16 cellular contexts compared by ENCODE assay signal in the genomic region with DNA sequence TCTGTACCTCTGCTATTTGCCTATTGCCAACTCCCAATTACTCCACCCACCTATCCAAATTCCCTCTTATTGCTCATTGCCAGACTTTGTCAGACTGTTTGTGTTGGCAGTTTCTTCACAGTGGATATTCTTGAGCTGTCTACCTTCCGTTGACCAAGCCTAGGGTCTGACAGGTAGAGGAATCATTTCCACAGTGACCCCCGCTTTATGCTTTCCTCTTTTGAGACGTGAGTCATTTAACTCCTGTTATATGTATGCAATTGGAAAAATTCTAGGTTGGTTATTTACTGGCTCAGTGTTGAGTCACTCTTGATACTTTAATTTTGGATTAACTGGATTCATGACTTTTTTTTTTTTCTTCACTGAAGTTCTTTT.
A peak's percentile ranks its signal among the peaks of the same experiment; 100 is the strongest.
DNase-seq lines count a peak whose midpoint lies in the region; ATAC-seq and TF ChIP-seq lines count a peak whose summit lies in the region.
"Had no signal": no experiment of that assay in that cellular context is flagged by ENCODE, and none has a peak within 500 bp of the region (broad histone marks: within the 10 kb centered on the region; RNA-seq: fewer than 3 reads in every experiment).

No MANE protein-coding gene starts in this region.

- H3K4me3 ChIP-seq in IMR-90 (ENCODE audit: insufficient read depth, low read depth, low read length): no peak overlapping the region
- H3K4me3 ChIP-seq: psoas muscle had no signal

- no peak for TF ChIP-seq CTCF in IMR-90 (conservative IDR thresholded peaks at IDR 0.05; ENCODE audit: low read depth, low read length)

- H4K5ac ChIP-seq in IMR-90 (ENCODE audit: low read depth, low read length): peak overlapping the region; percentile 82; the same call in 1 of the 2 replicates

- H2BK5ac ChIP-seq in IMR-90 (ENCODE audit: low read depth, low read length, poor library complexity, severe bottlenecking): peak overlapping the region; percentile 63

- no peak for TF ChIP-seq POLR2A in IMR-90 (IDR thresholded peaks at IDR 0.05; ENCODE audit: low read depth, low read length)

- no peaks in the 10 kb centered on the region for H3K9me3 ChIP-seq in IMR-90 (ENCODE audit: control insufficient read depth, insufficient read depth, low read length)
- H3K9me3 ChIP-seq: psoas muscle had no signal

- no peak overlapping the region for H3K9ac ChIP-seq in IMR-90 (ENCODE audit: low read depth, low read length)

- H3K4me2 ChIP-seq in IMR-90 (ENCODE audit: low read depth, low read length): peak overlapping the region; percentile 66; the same call in 1 of the 2 replicates

- no peak overlapping the region for H3K23ac ChIP-seq in IMR-90 (ENCODE audit: low read depth, low read length)

- in situ Hi-C loops in IMR-90 (cut with MboI; ENCODE audit: low sequenced_read_pairs): no loop called here

- H3K27ac ChIP-seq in IMR-90 (ENCODE audit: insufficient read depth, low read length): peak overlapping the region; percentile 72
- H3K27ac ChIP-seq: psoas muscle had no signal

- dilution Hi-C loops in IMR-90 (cut with HindIII; ENCODE audit: low sequenced_read_pairs, unreplicated experiment): no loop called here

- H4K20me1 ChIP-seq in IMR-90 (ENCODE audit: insufficient read depth, low read length): no peaks in the 10 kb centered on the region

- no TSS peak for BruUV-seq in IMR-90 (replicated peaks; lab: Mats Ljungman, UMichigan)

- POLR2A ChIA-PET in IMR-90 (lab: Charles Lee; ENCODE audit: unreplicated experiment): no interaction called here

- H3K27me3 ChIP-seq in IMR-90 (ENCODE audit: control insufficient read depth, insufficient read depth, low read length): no peaks in the 10 kb centered on the region

- CTCF ChIA-PET in IMR-90 (lab: Yijun Ruan, JAX): no interaction called here

- H3K36me3 ChIP-seq in IMR-90 (ENCODE audit: control insufficient read depth, insufficient read depth, low read length): no peaks in the 10 kb centered on the region

- H2BK15ac ChIP-seq in IMR-90 (ENCODE audit: low read depth, low read length): peak overlapping the region; percentile 90

- no peak for TF ChIP-seq RAD21 in IMR-90 (IDR thresholded peaks at IDR 0.05; ENCODE audit: low read length)

- DNase-seq in AG08395 (ENCODE audit: low spot score): peak; percentile 38
- DNase-seq in IMR-90: peak; percentile 79
- peak; percentile 63 for DNase-seq in astrocyte of the hippocampus (ENCODE audit: low read depth, low spot score)
- peak; percentile 44 for DNase-seq in kidney glomerular epithelial cell (lab: John Stamatoyannopoulos, UW)
- DNase-seq in CD1c-positive myeloid dendritic cell (ENCODE audit: extremely low spot score): no peak
- no peak for DNase-seq in NCI-H2196 treated with DMSO at 0.1 percent for 48 hours (lab: John Stamatoyannopoulos, UW; ENCODE audit: unreplicated experiment)
- DNase-seq: activated CD4-positive, alpha-beta T cell treated with anti-CD3 and anti-CD28 coated beads, Interleukin-2, amount 10 ng/mL, durations not matched to agents 24 days and 14 days; activated T-cell treated with anti-CD3 and anti-CD28 coated beads, Interleukin-2, amount 50 U/mL, for 24 hours; amniotic stem cell; naive thymus-derived CD4-positive, alpha-beta T cell; NCI-H1092 treated with DMSO at 0.1 percent for 48 hours; NCI-H2171; psoas muscle; T1000 had no signal

- peak overlapping the region; percentile 64 for H2AK5ac ChIP-seq in IMR-90 (ENCODE audit: low read depth, low read length)

- peak overlapping the region; percentile 97 for H3K18ac ChIP-seq in IMR-90 (ENCODE audit: low read depth, low read length)

- H2AK9ac ChIP-seq in IMR-90 (replicated peaks; ENCODE audit: low read depth, low read length, poor library complexity): no peak overlapping the region

- ATAC-seq in IMR-90 (ENCODE audit: low read depth) (peak; percentile 80), GM21529 (IDR thresholded peaks at IDR 0.05; ENCODE audit: unreplicated experiment) (no peak)
- no peak for ATAC-seq in activated CD4-positive, CD25-positive, alpha-beta regulatory T cell treated with anti-CD3 and anti-CD28 coated beads, Interleukin-2, amount 50 U/mL, for 24 hours
- ATAC-seq: naive thymus-derived CD4-positive, alpha-beta T cell; psoas muscle had no signal

- peak overlapping the region; percentile 43; the same call in 1 of the 2 replicates for H4K91ac ChIP-seq in IMR-90 (ENCODE audit: insufficient read depth, low read depth, low read length)

- H2BK120ac ChIP-seq in IMR-90 (ENCODE audit: low read depth, low read length): peak overlapping the region; percentile 89

- peak overlapping the region; percentile 24 to 79 for H4K8ac ChIP-seq in IMR-90 (ENCODE audit: low read depth in 2 of 2, low read length in 2 of 2)

- 0% methylated on average over 1 of the region's 3 CpGs; no CpG with 5 or more reads in 1 of the 2 experiments for WGBS in IMR-90 (ENCODE audit: extremely low coverage in 2 of 2, insufficient read length in 1 of 2), 2 experiments

- no peak overlapping the region for H2AFZ ChIP-seq in IMR-90 (replicated peaks; ENCODE audit: low read length, poor library complexity)

- peak overlapping the region; percentile 91 for H2BK20ac ChIP-seq in IMR-90 (ENCODE audit: low read depth, low read length)

- intact Hi-C loops in IMR-90 (cut with micrococcal nuclease): no loop called here

- H3K14ac ChIP-seq in IMR-90 (replicated peaks; ENCODE audit: low read depth, low read length): no peak overlapping the region

- peaks cover 10% of the 10 kb centered on the region for H3K4me1 ChIP-seq in IMR-90 (ENCODE audit: control insufficient read depth, insufficient read depth, low read length)
- H3K4me1 ChIP-seq: psoas muscle had no signal

- no peak overlapping the region for H3K56ac ChIP-seq in IMR-90 (ENCODE audit: extremely low read depth, insufficient read depth, low read length)

- peak overlapping the region; percentile 88 for H3K4ac ChIP-seq in IMR-90 (ENCODE audit: low read depth, low read length)

- H3K79me1 ChIP-seq in IMR-90 (ENCODE audit: low read depth in 1 of 2, low read length in 2 of 2): no peaks in the 10 kb centered on the region

- peaks cover 3% of the 10 kb centered on the region for H3K9me1 ChIP-seq in IMR-90 (ENCODE audit: insufficient read depth, low read length)

TF ChIP-seq in IMR-90, 13 proteins besides CTCF, POLR2A, EP300 and RAD21:
- peak; percentile 36; the same call in 1 of the 2 replicates for TF ChIP-seq CEBPB (IDR thresholded peaks at IDR 0.05; ENCODE audit: low read depth, low read length)
- TF ChIP-seq FOS (IDR thresholded peaks at IDR 0.05; ENCODE audit: low read depth, low read length): peak; percentile 73
- no peak for TF ChIP-seq MXI1 (IDR thresholded peaks at IDR 0.05; ENCODE audit: borderline replicate concordance, low read depth, low read length)
- no peak for TF ChIP-seq MAFK (IDR thresholded peaks at IDR 0.05; ENCODE audit: low read depth, low read length)
- TF ChIP-seq MAZ (IDR thresholded peaks at IDR 0.05; ENCODE audit: borderline replicate concordance, low read depth, low read length): no peak
- peak; percentile 60 for TF ChIP-seq RCOR1 (IDR thresholded peaks at IDR 0.05; ENCODE audit: insufficient replicate concordance, low read length)
- TF ChIP-seq NFE2L2 (IDR thresholded peaks at IDR 0.05; ENCODE audit: low read depth, low read length): no peak

Comparison
In these comparisons a context has a peak if more than half of its experiments do, and no peak if none do; other contexts are left out.
1. DNase-seq: peak in AG08395 (single experiment), IMR-90 (single experiment), astrocyte of the hippocampus (single experiment) and kidney glomerular epithelial cell (single experiment); none in CD1c-positive myeloid dendritic cell (single experiment) and NCI-H2196 treated with DMSO at 0.1 percent for 48 hours (single experiment).